ENCODE assay signal across 17 cellular contexts in genomic region chr5:943874-944620, GRCh38. TPM values are rescaled to one million over a fixed set of nuclear protein-coding genes. Genes with fewer than 3 reads are reported as not detected.
DNase-seq lines count a peak whose midpoint lies in the region; ATAC-seq, FAIRE-seq and TF ChIP-seq lines count a peak whose summit lies in the region.
"Had no signal": no experiment of that assay in that cellular context is flagged by ENCODE, and none has a peak within 500 bp of the region (broad histone marks: within the 10 kb centered on the region; RNA-seq: fewer than 3 reads in every experiment).

No MANE protein-coding gene starts in this region.

- CTCF ChIA-PET in HepG2 (lab: Yijun Ruan, JAX; ENCODE audit: low intra/inter-chr PET ratio, low total read pairs) = no interaction called here
- CTCF ChIA-PET in WTC11 (lab: Charles Lee) = no interaction called here

- H3K27ac ChIP-seq in HepG2 (ENCODE audit: extremely low read length, insufficient read depth, low read length) = no peak overlapping the region
- no peak overlapping the region for H3K27ac ChIP-seq in right lobe of liver
- H3K27ac ChIP-seq in uterus = no peak overlapping the region
- H3K27ac ChIP-seq: esophagus squamous epithelium, heart left ventricle, prostate gland, SJCRH30, thoracic aorta had no signal

- in situ Hi-C loops in HepG2 (cut with HindIII; ENCODE audit: extremely low pct_ligation_motif_present, low pct_unique_long_range_greater_than_20kb) = no loop called here

- no peak for FAIRE-seq in HepG2 (lab: Jason Lieb, UNC)
- FAIRE-seq: D721Med had no signal

- DNase-seq in HepG2 (ENCODE audit: low spot score) (no peak), right lobe of liver (no peak), WTC11 (ENCODE audit: low spot score) (no peak), naive B cell (no peak), uterus (no peak), glomerular visceral epithelial cell (ENCODE audit: extremely low spot score) (no peak), DMS79 (lab: John Stamatoyannopoulos, UW) (no peak)
- DNase-seq in activated T-helper 1 cell treated with anti-CD3 and anti-CD28 coated beads, Interleukin-12 subunit alpha, Interleukin-12 subunit beta, Interleukin-2, Interleukin-4 antibody, amounts not matched to agents 30 ng/mL and 10 ng/mL and 1 ng/mL, durations not matched to agents 14 hours and 24 hours and 36 hours (ENCODE audit: low spot score) = no peak
- DNase-seq: activated naive CD4-positive, alpha-beta T cell; esophagus squamous epithelium; heart left ventricle; NCI-H2107; SJCRH30 had no signal

- H3K9ac ChIP-seq in HepG2 (ENCODE audit: insufficient read depth, low read depth, low read length) = no peak overlapping the region

- intact Hi-C loops in HepG2 (cut with micrococcal nuclease; ENCODE audit: unreplicated experiment) = loop anchor here (10.0 kb wide), 1 partner anchor 729 kb away; the partner anchor contains the start of genes CCDC127 and SDHA
- intact Hi-C loops in right lobe of liver (cut with DNase I) = no loop called here
- intact Hi-C loops in uterus (cut with DNase I; ENCODE audit: low total_unique reads) = no loop called here
- intact Hi-C loops in activated T-helper 1 cell treated with anti-CD3 and anti-CD28 coated beads, Interleukin-12 subunit alpha, Interleukin-12 subunit beta, Interleukin-2, Interleukin-4 antibody, amounts not matched to agents 30 ng/mL and 10 ng/mL and 1 ng/mL, durations not matched to agents 14 hours and 24 hours and 36 hours (cut with micrococcal nuclease) = no loop called here

- WGBS in HepG2 (ENCODE audit: low lambda C conversion rate) = 14% methylated on average over 7 of the region's 7 CpGs
- 59% methylated on average over 3 of the region's 7 CpGs for WGBS in right lobe of liver (ENCODE audit: insufficient coverage, low coverage, low lambda C conversion rate, missing lambda C conversion rate)

- no peak overlapping the region for H3K4me3 ChIP-seq in HepG2 (replicated peaks in 1 of 3; ENCODE audit: insufficient read depth in 1 of 3, low read depth in 2 of 3, low read length in 3 of 3)
- no peak overlapping the region for H3K4me3 ChIP-seq in right lobe of liver
- no peak overlapping the region for H3K4me3 ChIP-seq in uterus
- H3K4me3 ChIP-seq: esophagus squamous epithelium, GM23338, heart left ventricle, prostate gland, SJCRH30, thoracic aorta had no signal

- no peaks in the 10 kb centered on the region for H3K36me3 Mint-ChIP-seq in WTC11
- H3K36me3 Mint-ChIP-seq in naive B cell = peaks cover 0 to 5% of the 10 kb centered on the region in 2 donors
- H3K36me3 Mint-ChIP-seq in activated T-helper 1 cell treated with anti-CD3 and anti-CD28 coated beads, Interleukin-12 subunit alpha, Interleukin-12 subunit beta, Interleukin-2, Interleukin-4 antibody, amounts not matched to agents 30 ng/mL and 10 ng/mL and 1 ng/mL, durations not matched to agents 14 hours and 24 hours and 36 hours (ENCODE audit: low read depth) = no peaks in the 10 kb centered on the region

- H3K4me1 Mint-ChIP-seq in WTC11 (peaks cover 3% of the 10 kb centered on the region; the same call in 1 of the 2 replicates), naive B cell (peaks cover 0 to 5% (median 5%) of the 10 kb centered on the region in 3 donors)
- no peaks in the 10 kb centered on the region for H3K4me1 Mint-ChIP-seq in activated T-helper 1 cell treated with anti-CD3 and anti-CD28 coated beads, Interleukin-12 subunit alpha, Interleukin-12 subunit beta, Interleukin-2, Interleukin-4 antibody, amounts not matched to agents 30 ng/mL and 10 ng/mL and 1 ng/mL, durations not matched to agents 14 hours and 24 hours and 36 hours (ENCODE audit: low read depth)

- no peak overlapping the region for H2AFZ ChIP-seq in HepG2 (ENCODE audit: low read length)
- H2AFZ ChIP-seq: GM23338 had no signal

- no peak for TF ChIP-seq POLR2A in HepG2 (IDR thresholded peaks at IDR 0.05; ENCODE audit: insufficient read depth in 1 of 2, low read depth in 2 of 2, low read length in 2 of 2)
- no peak for TF ChIP-seq POLR2A in right lobe of liver (IDR thresholded peaks at IDR 0.05)
- no peak for TF ChIP-seq POLR2A in uterus (IDR thresholded peaks at IDR 0.05)

- peaks cover 6% of the 10 kb centered on the region; the same call in 1 of the 2 replicates for H3K9me3 Mint-ChIP-seq in WTC11
- peaks cover 0 to 12% (median 3%) of the 10 kb centered on the region in 7 donors for H3K9me3 Mint-ChIP-seq in naive B cell
- H3K9me3 Mint-ChIP-seq in activated T-helper 1 cell treated with anti-CD3 and anti-CD28 coated beads, Interleukin-12 subunit alpha, Interleukin-12 subunit beta, Interleukin-2, Interleukin-4 antibody, amounts not matched to agents 30 ng/mL and 10 ng/mL and 1 ng/mL, durations not matched to agents 14 hours and 24 hours and 36 hours = no peaks in the 10 kb centered on the region
- H3K9me3 Mint-ChIP-seq: GM23338 had no signal

- H3K9me3 ChIP-seq in HepG2 (ENCODE audit: low read length) (no peaks in the 10 kb centered on the region), right lobe of liver (no peaks in the 10 kb centered on the region), uterus (no peaks in the 10 kb centered on the region)
- H3K9me3 ChIP-seq: esophagus squamous epithelium, heart left ventricle, prostate gland, SJCRH30, thoracic aorta had no signal

- no peak; the same call in 2 of the 3 replicates for ATAC-seq in HepG2
- no peak for ATAC-seq in right lobe of liver
- ATAC-seq in WTC11 = no peak
- ATAC-seq in naive B cell (ENCODE audit: low read depth in 2 of 2) = no peak
- ATAC-seq: GM23338, heart left ventricle had no signal

- H3K27me3 Mint-ChIP-seq in WTC11 (ENCODE audit: low read depth) (peaks cover 4% of the 10 kb centered on the region; the same call in 1 of the 2 replicates), naive B cell (peaks cover 43 to 78% (median 73%) of the 10 kb centered on the region in 3 donors)
- H3K27me3 Mint-ChIP-seq in activated T-helper 1 cell treated with anti-CD3 and anti-CD28 coated beads, Interleukin-12 subunit alpha, Interleukin-12 subunit beta, Interleukin-2, Interleukin-4 antibody, amounts not matched to agents 30 ng/mL and 10 ng/mL and 1 ng/mL, durations not matched to agents 14 hours and 24 hours and 36 hours (ENCODE audit: insufficient read depth) = peaks cover 45% of the 10 kb centered on the region

- TF ChIP-seq RAD21 in HepG2 (CRISPR knock-in tag; IDR thresholded peaks at IDR 0.05) = no peak

- no peaks in the 10 kb centered on the region; the same call in 1 of the 2 replicates for H4K20me1 ChIP-seq in HepG2 (ENCODE audit: insufficient read depth, low read length)

- H3K27ac Mint-ChIP-seq in WTC11 (no peak overlapping the region), naive B cell (peak overlapping the region in 4 of 6 donors; percentile 2 to 87 (median 70))
- no peak overlapping the region for H3K27ac Mint-ChIP-seq in activated T-helper 1 cell treated with anti-CD3 and anti-CD28 coated beads, Interleukin-12 subunit alpha, Interleukin-12 subunit beta, Interleukin-2, Interleukin-4 antibody, amounts not matched to agents 30 ng/mL and 10 ng/mL and 1 ng/mL, durations not matched to agents 14 hours and 24 hours and 36 hours
- H3K27ac Mint-ChIP-seq: GM23338 had no signal

- TF ChIP-seq CTCF in HepG2 (CRISPR knock-in tag; IDR thresholded peaks at IDR 0.05) (no peak), right lobe of liver (IDR thresholded peaks at IDR 0.05) (no peak), WTC11 (IDR thresholded peaks at IDR 0.05) (no peak), uterus (IDR thresholded peaks at IDR 0.05) (no peak)

- H3K27me3 ChIP-seq in HepG2 (ENCODE audit: control insufficient read depth in 1 of 2, insufficient read depth in 2 of 2, low read length in 2 of 2) (peaks cover 18 to 60% of the 10 kb centered on the region in 2 experiments), right lobe of liver (no peaks in the 10 kb centered on the region), uterus (no peaks in the 10 kb centered on the region)

- BruUV-seq in HepG2 (replicated peaks; lab: Mats Ljungman, UMichigan) = no TSS peak

- TF ChIP-seq EP300 in HepG2 (IDR thresholded peaks at IDR 0.05; ENCODE audit: low read depth in 2 of 2, low read length in 2 of 2) = no peak
- no peak for TF ChIP-seq EP300 in HepG2 (CRISPR knock-in tag; IDR thresholded peaks at IDR 0.05; ENCODE audit: borderline replicate concordance)

- no peak overlapping the region for H3K4me3 Mint-ChIP-seq in WTC11
- H3K4me3 Mint-ChIP-seq in naive B cell = no peak overlapping the region
- H3K4me3 Mint-ChIP-seq in activated T-helper 1 cell treated with anti-CD3 and anti-CD28 coated beads, Interleukin-12 subunit alpha, Interleukin-12 subunit beta, Interleukin-2, Interleukin-4 antibody, amounts not matched to agents 30 ng/mL and 10 ng/mL and 1 ng/mL, durations not matched to agents 14 hours and 24 hours and 36 hours = no peak overlapping the region
- H3K4me3 Mint-ChIP-seq: GM23338 had no signal

- no peaks in the 10 kb centered on the region for H3K36me3 ChIP-seq in HepG2 (replicated peaks in 1 of 2; ENCODE audit: control insufficient read depth in 1 of 2, insufficient read depth in 2 of 2, low read length in 2 of 2)
- H3K36me3 ChIP-seq in right lobe of liver = no peaks in the 10 kb centered on the region
- no peaks in the 10 kb centered on the region for H3K36me3 ChIP-seq in uterus
- H3K36me3 ChIP-seq: esophagus squamous epithelium, heart left ventricle, prostate gland, SJCRH30, thoracic aorta had no signal

- H3K4me1 ChIP-seq in HepG2 (ENCODE audit: insufficient read depth, low read length) (no peaks in the 10 kb centered on the region), right lobe of liver (no peaks in the 10 kb centered on the region), uterus (no peaks in the 10 kb centered on the region)
- H3K4me1 ChIP-seq: prostate gland had no signal

- H3K79me2 ChIP-seq in HepG2 (ENCODE audit: insufficient read depth, low read length) = no peaks in the 10 kb centered on the region

- no peak overlapping the region for H3K4me2 ChIP-seq in HepG2 (ENCODE audit: low read depth, low read length)
- H3K4me2 ChIP-seq: GM23338 had no signal

- POLR2A ChIA-PET in HepG2 (lab: Yijun Ruan, JAX) (no interaction called here), WTC11 (lab: Charles Lee) (no interaction called here)

RNA-seq across cellular contexts. Expression of gene TRIP13, which starts 51.4 kb away (rescaled TPM):
- total RNA-seq in HepG2 (2016; rRNA removed; fragmentation: Illumina TruSeq; extraction: Trizol) (33.0 and 39.5 TPM in 2 replicates), right lobe of liver (1 to 10 TPM in 2 of 6 experiments, under 1 TPM in 4; 0.15 to 3.2 (median 0.70) TPM), WTC11 (2021) (31.4 to 35.0 TPM (median 33.7 TPM) in 3 replicates), uterus (10 to 100 TPM in 1 of 4 donors, 1 to 10 TPM in 2, not detected in 1; 1.2 to 10.5 (median 1.3) TPM)
- total RNA-seq in HepG2 (2016; cell fraction: cytosol; rRNA removed; fragmentation: Illumina TruSeq; extraction: Trizol; ENCODE audit: low read depth) = 8.1 and 9.8 TPM in 2 replicates
- 33.0 and 42.4 TPM in 2 replicates for total RNA-seq in HepG2 (2016; cell fraction: insoluble cytoplasmic fraction; rRNA removed; fragmentation: Illumina TruSeq; extraction: Trizol)
- total RNA-seq in HepG2 (2016; cell fraction: membrane; rRNA removed; fragmentation: Illumina TruSeq; extraction: Trizol) = 19.4 and 20.2 TPM in 2 replicates
- total RNA-seq in HepG2 (2016; cell fraction: nucleus; rRNA removed; fragmentation: Illumina TruSeq; extraction: Trizol) = 18.6 TPM in 2 replicates
- polyA plus RNA-seq in HepG2 (2011; rRNA removed) (12.8 and 13.5 TPM in 2 replicates), naive B cell (ENCODE audit: low read depth in 6 of 6) (1 to 10 TPM in 5 of 6 donors, not detected in 1; 1.2 to 3.1 (median 1.8) TPM)
- polyA plus RNA-seq in HepG2 (2011; cell fraction: cytosol; rRNA removed) = 6.1 and 7.0 TPM in 2 replicates
- polyA plus RNA-seq in HepG2 (2011; cell fraction: nucleus; rRNA removed) = 11.6 and 18.6 TPM in 2 replicates
- 6.5 and 11.3 TPM in 2 replicates for polyA plus RNA-seq in HepG2 (2012)
- polyA plus RNA-seq in HepG2 (2016; cell fraction: cytosol; fragmentation: Illumina TruSeq; extraction: Trizol; ENCODE audit: low read depth) = 4.9 and 6.9 TPM in 2 replicates
- polyA plus RNA-seq in HepG2 (2016; cell fraction: insoluble cytoplasmic fraction; fragmentation: Illumina TruSeq; extraction: Trizol; ENCODE audit: low read depth) = 44.2 and 47.5 TPM in 2 replicates
- 13.5 and 13.6 TPM in 2 replicates for polyA plus RNA-seq in HepG2 (2016; cell fraction: membrane; fragmentation: Illumina TruSeq; extraction: Trizol; ENCODE audit: low read depth)
- polyA plus RNA-seq in HepG2 (2016; cell fraction: nucleus; fragmentation: Illumina TruSeq; extraction: Trizol; ENCODE audit: insufficient read depth, low read depth) = 42.0 and 45.8 TPM in 2 replicates
- 6.3 and 101 TPM in 2 replicates for polyA minus RNA-seq in HepG2 (2011; rRNA and poly(A)+ RNA removed; ENCODE audit: low replicate concordance)
- 4.5 and 11.3 TPM in 2 replicates for polyA minus RNA-seq in HepG2 (2011; cell fraction: cytosol; rRNA and poly(A)+ RNA removed)
- polyA minus RNA-seq in HepG2 (2011; cell fraction: nucleus; rRNA and poly(A)+ RNA removed) = 9.2 and 11.7 TPM in 2 replicates
- total RNA-seq in activated T-helper 1 cell treated with anti-CD3 and anti-CD28 coated beads, Interleukin-12 subunit alpha, Interleukin-12 subunit beta, Interleukin-2, Interleukin-4 antibody, amounts not matched to agents 30 ng/mL and 10 ng/mL and 1 ng/mL, durations not matched to agents 14 hours and 24 hours and 36 hours = 37.2 and 38.4 TPM in 2 replicates

RNA-seq across cellular contexts. Expression of gene BRD9, which starts 51.4 kb away (rescaled TPM):
- total RNA-seq in HepG2 (2016; rRNA removed; fragmentation: Illumina TruSeq; extraction: Trizol) (20.7 and 22.9 TPM in 2 replicates), right lobe of liver (10 to 100 TPM; 10.7 to 16.7 (median 13.8) TPM), WTC11 (2021) (50.5 to 55.6 TPM (median 50.9 TPM) in 3 replicates), uterus (10 to 100 TPM; 31.0 to 53.9 (median 44.2) TPM)
- total RNA-seq in HepG2 (2016; cell fraction: cytosol; rRNA removed; fragmentation: Illumina TruSeq; extraction: Trizol; ENCODE audit: low read depth) = 6.6 and 8.1 TPM in 2 replicates
- total RNA-seq in HepG2 (2016; cell fraction: insoluble cytoplasmic fraction; rRNA removed; fragmentation: Illumina TruSeq; extraction: Trizol) = 18.6 and 24.6 TPM in 2 replicates
- 10.4 and 11.6 TPM in 2 replicates for total RNA-seq in HepG2 (2016; cell fraction: membrane; rRNA removed; fragmentation: Illumina TruSeq; extraction: Trizol)
- total RNA-seq in HepG2 (2016; cell fraction: nucleus; rRNA removed; fragmentation: Illumina TruSeq; extraction: Trizol) = 30.9 and 31.0 TPM in 2 replicates
- polyA plus RNA-seq in HepG2 (2011; rRNA removed) (5.2 and 6.3 TPM in 2 replicates), naive B cell (ENCODE audit: low read depth in 6 of 6) (10 to 100 TPM in 4 of 6 donors, 1 to 10 TPM in 2; 5.6 to 16.2 (median 12.5) TPM)
- polyA plus RNA-seq in HepG2 (2011; cell fraction: cytosol; rRNA removed) = 4.5 and 4.6 TPM in 2 replicates
- polyA plus RNA-seq in HepG2 (2011; cell fraction: nucleus; rRNA removed) = 36.0 and 39.4 TPM in 2 replicates
- 10.7 and 10.9 TPM in 2 replicates for polyA plus RNA-seq in HepG2 (2012)
- polyA plus RNA-seq in HepG2 (2016; cell fraction: cytosol; fragmentation: Illumina TruSeq; extraction: Trizol; ENCODE audit: low read depth) = 2.4 and 2.5 TPM in 2 replicates
- polyA plus RNA-seq in HepG2 (2016; cell fraction: insoluble cytoplasmic fraction; fragmentation: Illumina TruSeq; extraction: Trizol; ENCODE audit: low read depth) = 17.6 and 19.2 TPM in 2 replicates
- polyA plus RNA-seq in HepG2 (2016; cell fraction: membrane; fragmentation: Illumina TruSeq; extraction: Trizol; ENCODE audit: low read depth) = 4.9 and 5.4 TPM in 2 replicates
- polyA plus RNA-seq in HepG2 (2016; cell fraction: nucleus; fragmentation: Illumina TruSeq; extraction: Trizol; ENCODE audit: insufficient read depth, low read depth) = 65.1 and 68.5 TPM in 2 replicates
- polyA minus RNA-seq in HepG2 (2011; rRNA and poly(A)+ RNA removed; ENCODE audit: low replicate concordance) = 15.9 and 73.1 TPM in 2 replicates
- 4.1 and 5.6 TPM in 2 replicates for polyA minus RNA-seq in HepG2 (2011; cell fraction: cytosol; rRNA and poly(A)+ RNA removed)
- 30.7 and 34.1 TPM in 2 replicates for polyA minus RNA-seq in HepG2 (2011; cell fraction: nucleus; rRNA and poly(A)+ RNA removed)
- 77.8 and 81.6 TPM in 2 replicates for total RNA-seq in activated T-helper 1 cell treated with anti-CD3 and anti-CD28 coated beads, Interleukin-12 subunit alpha, Interleukin-12 subunit beta, Interleukin-2, Interleukin-4 antibody, amounts not matched to agents 30 ng/mL and 10 ng/mL and 1 ng/mL, durations not matched to agents 14 hours and 24 hours and 36 hours

Comparison
In these comparisons a context has a peak if more than half of its experiments do, and no peak if none do; other contexts are left out.
1. H3K27ac Mint-ChIP-seq: peak in naive B cell (4 of 6); none in WTC11 (single experiment) and activated T-helper 1 cell treated with anti-CD3 and anti-CD28 coated beads, Interleukin-12 subunit alpha, Interleukin-12 subunit beta, Interleukin-2, Interleukin-4 antibody, amounts not matched to agents 30 ng/mL and 10 ng/mL and 1 ng/mL, durations not matched to agents 14 hours and 24 hours and 36 hours (single experiment).
2. Of the 50 proteins assayed by ChIP-seq in both HepG2 and WTC11: peak only in HepG2: none; only in WTC11: none; in both: ZNF263; in neither: 49.